ENCODE assay signal across 22 cellular contexts in the genomic region with DNA sequence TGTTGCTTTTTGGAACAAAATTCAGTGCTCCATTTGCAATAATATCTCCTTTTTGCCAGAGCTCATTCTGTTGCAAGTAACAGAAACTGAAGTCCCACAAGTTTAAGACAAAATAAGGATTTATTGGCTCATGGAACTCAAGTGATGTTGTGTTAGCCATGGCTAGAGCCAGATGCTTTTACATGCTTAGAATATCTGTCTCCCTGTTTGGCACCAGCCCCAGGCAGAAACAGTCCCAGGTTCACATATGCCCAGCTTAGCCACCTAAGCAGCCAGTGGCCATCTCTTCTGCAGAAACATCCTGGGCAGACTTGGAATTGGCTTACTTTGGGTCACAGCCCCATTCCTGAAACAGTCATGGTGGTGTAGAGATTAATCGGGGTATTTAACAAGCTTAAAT.
DNase-seq lines count a peak whose midpoint lies in the region; ATAC-seq and TF ChIP-seq lines count a peak whose summit lies in the region.
"Had no signal": no experiment of that assay in that cellular context is flagged by ENCODE, and none has a peak within 500 bp of the region (broad histone marks: within the 10 kb centered on the region; RNA-seq: fewer than 3 reads in every experiment).

No MANE protein-coding gene starts in this region.

- ATAC-seq in Right ventricle myocardium superior (ENCODE audit: poor library complexity), result peak; percentile 66
- ATAC-seq in left ventricle myocardium superior, result peak; percentile 72
- no peak for ATAC-seq in left cardiac atrium
- ATAC-seq: GM12878 had no signal

- peak overlapping the region; percentile 56 for H3K27ac ChIP-seq in VCaP
- H3K27ac ChIP-seq: BLaER1 treated with 17β-estradiol and CSF1 and Interleukin-3, amounts not matched to agents 10 nM and 100 nM; C4-2B had no signal

- peak; percentile 39 for DNase-seq in Right ventricle myocardium superior
- DNase-seq in cardiac septum (ENCODE audit: low spot score), result no peak
- DNase-seq in left ventricle myocardium superior, result peak; percentile 37
- DNase-seq in left cardiac atrium, result no peak
- DNase-seq in CD1c-positive myeloid dendritic cell (ENCODE audit: extremely low spot score), result no peak
- DNase-seq: 8988T; ACHN; AML-193; CD4-positive, alpha-beta memory T cell; CD4-positive, CD25-positive, alpha-beta regulatory T cell; CD8-positive, alpha-beta memory T cell; COR-L47; DMS153; DMS53; DMS79; DND-41; EL; GDM1 had no signal

- intact Hi-C loops in Right ventricle myocardium superior (cut with DNase I) (no loop called here), cardiac septum (cut with DNase I) (no loop called here), left ventricle myocardium superior (cut with micrococcal nuclease) (no loop called here), left cardiac atrium (cut with DNase I) (no loop called here)

- no peak for TF ChIP-seq CTCF in VCaP (conservative IDR thresholded peaks at IDR 0.05)

Comparison
In these comparisons a context has a peak if more than half of its experiments do, and no peak if none do; other contexts are left out.
1. ATAC-seq: peak in Right ventricle myocardium superior (single experiment) and left ventricle myocardium superior (single experiment); none in left cardiac atrium (0 of 2).
2. DNase-seq: peak in Right ventricle myocardium superior (single experiment) and left ventricle myocardium superior (single experiment); none in cardiac septum (single experiment), left cardiac atrium (single experiment) and CD1c-positive myeloid dendritic cell (single experiment).